Comparison of ENCODE assay signal across 14 cellular contexts in the genomic region with DNA sequence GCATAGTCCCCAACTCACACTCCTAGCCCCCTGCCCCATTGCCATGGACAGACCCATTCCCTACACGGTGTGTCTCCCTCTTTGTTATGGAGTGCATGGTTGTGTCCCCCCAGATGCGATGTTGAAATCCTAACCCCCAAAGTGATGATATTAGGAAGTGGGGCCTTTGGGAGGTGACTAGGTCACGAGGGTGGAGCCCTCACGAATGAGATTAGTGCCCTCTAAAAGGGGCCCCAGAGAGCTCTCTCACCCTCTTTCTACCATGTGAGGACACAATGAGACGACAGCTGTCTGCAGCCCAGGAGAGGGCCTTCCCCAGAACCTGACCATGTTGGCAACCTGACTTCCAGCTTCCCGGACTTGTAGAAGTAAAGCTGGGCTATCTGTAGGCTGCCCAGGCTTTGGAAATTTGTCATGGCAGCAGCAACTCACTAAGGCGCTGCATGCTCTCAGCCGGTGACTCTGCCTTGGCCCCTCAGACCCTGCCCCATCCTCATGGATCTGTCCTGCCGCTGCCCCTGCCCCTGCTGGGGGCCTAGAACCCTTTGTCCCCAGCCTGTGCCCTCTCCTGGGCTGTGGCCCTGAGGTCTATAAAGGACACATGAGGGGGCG.
"Had no signal": no experiment of that assay in that cellular context is flagged by ENCODE, and none has a peak within 500 bp of the region (broad histone marks: within the 10 kb centered on the region; RNA-seq: fewer than 3 reads in every experiment).

No MANE protein-coding gene starts in this region.

- H3K4me3 ChIP-seq: ascending aorta, gastrocnemius medialis, heart left ventricle, upper lobe of left lung had no signal

- H3K9me3 ChIP-seq: ascending aorta, gastrocnemius medialis, heart left ventricle, upper lobe of left lung had no signal

- H3K36me3 ChIP-seq: ascending aorta, gastrocnemius medialis, heart left ventricle, upper lobe of left lung had no signal

- DNase-seq: activated CD4-positive, alpha-beta T cell treated with anti-CD3 and anti-CD28 coated beads for 4 hours; activated naive CD4-positive, alpha-beta T cell treated with anti-CD3 and anti-CD28 coated beads for 36 hours; activated naive CD8-positive, alpha-beta T cell treated with anti-CD3 and anti-CD28 coated beads, Interleukin-2, amount 50 U/mL, for 24 hours; dermis blood vessel endothelial cell; gastrocnemius medialis; heart left ventricle; left colon; posterior cingulate gyrus; T-helper 2 cell had no signal

- H3K27ac ChIP-seq: ascending aorta, gastrocnemius medialis, heart left ventricle, upper lobe of left lung had no signal

- H3K36me3 Mint-ChIP-seq: WTC11 had no signal

- H3K27ac Mint-ChIP-seq: activated naive CD4-positive, alpha-beta T cell treated with anti-CD3 and anti-CD28 coated beads for 36 hours; activated naive CD8-positive, alpha-beta T cell treated with anti-CD3 and anti-CD28 coated beads, Interleukin-2, amount 50 U/mL, for 24 hours; activated T-helper 2 cell treated with anti-CD3 and anti-CD28 coated beads, Interferon-gamma antibody, Interleukin-2, Interleukin-4, amounts not matched to agents 10 μg/mL and 5 μg/mL and 100 μg/mL, durations not matched to agents 14 hours and 24 hours and 36 hours; stimulated activated naive CD8-positive, alpha-beta T cell treated with anti-CD3 and anti-CD28 coated beads, Interleukin-15, Interleukin-2, amounts not matched to agents 100 ng/mL and 50 ng/mL, for 24 hours; WTC11 had no signal

- H3K27me3 ChIP-seq: ascending aorta, gastrocnemius medialis, upper lobe of left lung had no signal

- H3K9me3 Mint-ChIP-seq: activated naive CD4-positive, alpha-beta T cell treated with anti-CD3 and anti-CD28 coated beads for 36 hours; activated naive CD8-positive, alpha-beta T cell treated with anti-CD3 and anti-CD28 coated beads, Interleukin-2, amount 50 U/mL, for 24 hours; activated T-helper 2 cell treated with anti-CD3 and anti-CD28 coated beads, Interferon-gamma antibody, Interleukin-2, Interleukin-4, amounts not matched to agents 10 μg/mL and 5 μg/mL and 100 μg/mL, durations not matched to agents 14 hours and 24 hours and 36 hours; stimulated activated naive CD8-positive, alpha-beta T cell treated with anti-CD3 and anti-CD28 coated beads, Interleukin-15, Interleukin-2, amounts not matched to agents 100 ng/mL and 50 ng/mL, for 24 hours; WTC11 had no signal

- H3K4me1 ChIP-seq: ascending aorta, gastrocnemius medialis, heart left ventricle had no signal

- H3K27me3 Mint-ChIP-seq: activated naive CD8-positive, alpha-beta T cell treated with anti-CD3 and anti-CD28 coated beads, Interleukin-2, amount 50 U/mL, for 24 hours; stimulated activated naive CD8-positive, alpha-beta T cell treated with anti-CD3 and anti-CD28 coated beads, Interleukin-15, Interleukin-2, amounts not matched to agents 100 ng/mL and 50 ng/mL, for 24 hours had no signal

- ATAC-seq: activated naive CD8-positive, alpha-beta T cell treated with anti-CD3 and anti-CD28 coated beads, Interleukin-2, amount 50 U/mL, for 24 hours; gastrocnemius medialis; heart left ventricle; left colon had no signal

- H3K4me3 Mint-ChIP-seq: activated naive CD4-positive, alpha-beta T cell treated with anti-CD3 and anti-CD28 coated beads for 36 hours; activated naive CD8-positive, alpha-beta T cell treated with anti-CD3 and anti-CD28 coated beads, Interleukin-2, amount 50 U/mL, for 24 hours; stimulated activated naive CD8-positive, alpha-beta T cell treated with anti-CD3 and anti-CD28 coated beads, Interleukin-15, Interleukin-2, amounts not matched to agents 100 ng/mL and 50 ng/mL, for 24 hours; WTC11 had no signal

- H3K4me1 Mint-ChIP-seq: activated naive CD8-positive, alpha-beta T cell treated with anti-CD3 and anti-CD28 coated beads, Interleukin-2, amount 50 U/mL, for 24 hours had no signal
